Comparison of ENCODE assay signal across 21 cellular contexts in genomic region chr3:123980539-123980938, GRCh38. TPM values are rescaled to one million over a fixed set of nuclear protein-coding genes. Genes with fewer than 3 reads are reported as not detected.
DNase-seq lines count a peak whose midpoint lies in the region; ATAC-seq, FAIRE-seq and TF ChIP-seq lines count a peak whose summit lies in the region.
"Had no signal": no experiment of that assay in that cellular context is flagged by ENCODE, and none has a peak within 500 bp of the region (broad histone marks: within the 10 kb centered on the region; RNA-seq: fewer than 3 reads in every experiment).

No MANE protein-coding gene starts in this region.

- POLR2A ChIA-PET in A549 (lab: Yijun Ruan, JAX) = no interaction called here
- POLR2A ChIA-PET in PC-3 (lab: Charles Lee; ENCODE audit: unreplicated experiment) = no interaction called here
- POLR2A ChIA-PET in activated CD4-positive, alpha-beta T cell treated with anti-CD3 and anti-CD28 coated beads for 36 hours (lab: Charles Lee) = no interaction called here

- FAIRE-seq in A549 (lab: Jason Lieb, UNC) = no peak

- no peak for TF ChIP-seq EP300 in A549 (IDR thresholded peaks at IDR 0.05)

- no peak for TF ChIP-seq CTCF in A549 (IDR thresholded peaks at IDR 0.05)
- no peak for TF ChIP-seq CTCF in PC-3 (conservative IDR thresholded peaks at IDR 0.05; ENCODE audit: low read depth, low read length)
- no peak for TF ChIP-seq CTCF in endothelial cell (IDR thresholded peaks at IDR 0.05; ENCODE audit: unreplicated experiment)
- TF ChIP-seq CTCF in neural crest cell (conservative IDR thresholded peaks at IDR 0.05) = no peak
- TF ChIP-seq CTCF in osteocyte (IDR thresholded peaks at IDR 0.05) = no peak

- H2AFZ ChIP-seq in PC-3 (ENCODE audit: low read length) = peak overlapping the region; percentile 65

- H3K4me3 Mint-ChIP-seq in endothelial cell (ENCODE audit: unreplicated experiment) (peak overlapping the region; percentile 49), neural crest cell (peak overlapping the region; percentile 84), osteocyte (ENCODE audit: unreplicated experiment) (no peak overlapping the region)
- H3K4me3 Mint-ChIP-seq in activated CD4-positive, alpha-beta T cell treated with anti-CD3 and anti-CD28 coated beads for 36 hours = no peak overlapping the region
- H3K4me3 Mint-ChIP-seq: activated naive CD8-positive, alpha-beta T cell treated with anti-CD3 and anti-CD28 coated beads for 36 hours; stimulated activated naive CD8-positive, alpha-beta T cell treated with anti-CD3 and anti-CD28 coated beads, Interleukin-15, Interleukin-2, amounts not matched to agents 100 ng/mL and 50 ng/mL, for 24 hours had no signal

- H3F3A ChIP-seq in PC-3 (ENCODE audit: low read length, unreplicated experiment) = no peaks in the 10 kb centered on the region

- peaks cover 51% of the 10 kb centered on the region for H3K27me3 ChIP-seq in PC-3 (ENCODE audit: low read length)

- H3K36me3 Mint-ChIP-seq in endothelial cell (ENCODE audit: low read depth, unreplicated experiment) = no peaks in the 10 kb centered on the region
- no peaks in the 10 kb centered on the region for H3K36me3 Mint-ChIP-seq in neural crest cell (ENCODE audit: low read depth)
- H3K36me3 Mint-ChIP-seq in osteocyte (ENCODE audit: unreplicated experiment) = no peaks in the 10 kb centered on the region
- H3K36me3 Mint-ChIP-seq in activated CD4-positive, alpha-beta T cell treated with anti-CD3 and anti-CD28 coated beads for 36 hours (ENCODE audit: low read depth) = no peaks in the 10 kb centered on the region
- H3K36me3 Mint-ChIP-seq: activated naive CD8-positive, alpha-beta T cell treated with anti-CD3 and anti-CD28 coated beads for 36 hours had no signal

- H3K4me1 Mint-ChIP-seq in endothelial cell (ENCODE audit: unreplicated experiment) (no peaks in the 10 kb centered on the region), neural crest cell (peaks cover 27% of the 10 kb centered on the region), osteocyte (ENCODE audit: unreplicated experiment) (peaks cover 6% of the 10 kb centered on the region)
- peaks cover 4% of the 10 kb centered on the region for H3K4me1 Mint-ChIP-seq in activated CD4-positive, alpha-beta T cell treated with anti-CD3 and anti-CD28 coated beads for 36 hours
- H3K4me1 Mint-ChIP-seq: activated naive CD8-positive, alpha-beta T cell treated with anti-CD3 and anti-CD28 coated beads for 36 hours had no signal

- H3K27me3 Mint-ChIP-seq in endothelial cell (ENCODE audit: unreplicated experiment) (no peaks in the 10 kb centered on the region), neural crest cell (ENCODE audit: low read depth) (peaks cover 21% of the 10 kb centered on the region), osteocyte (ENCODE audit: unreplicated experiment) (peaks cover 54% of the 10 kb centered on the region)
- H3K27me3 Mint-ChIP-seq in activated CD4-positive, alpha-beta T cell treated with anti-CD3 and anti-CD28 coated beads for 36 hours = peaks cover 31% of the 10 kb centered on the region

- no peaks in the 10 kb centered on the region for H3K79me2 ChIP-seq in PC-3 (ENCODE audit: low read length)

- no peaks in the 10 kb centered on the region for H3K9me2 ChIP-seq in PC-3 (replicated peaks; ENCODE audit: low read length)

- H3K4me2 ChIP-seq in A549 (peak overlapping the region; percentile 85), PC-3 (ENCODE audit: low read length) (peak overlapping the region; percentile 77)

- DNase-seq in A549 (ENCODE audit: low read depth in 1 of 2, low spot score in 1 of 2) (no peak), PC-3 (no peak), endothelial cell (ENCODE audit: low spot score) (no peak), neural crest cell (ENCODE audit: low read depth, low spot score) (no peak), osteocyte (ENCODE audit: extremely low spot score, unreplicated experiment) (no peak), T1000 (lab: John Stamatoyannopoulos, UW) (no peak), NCI-H1417 treated with DMSO at 0.1 percent for 48 hours (lab: John Stamatoyannopoulos, UW) (no peak)
- DNase-seq in activated CD4-positive, alpha-beta T cell treated with anti-CD3 and anti-CD28 coated beads for 36 hours = no peak
- DNase-seq: activated CD4-positive, CD25-positive, alpha-beta regulatory T cell; DMS 273 treated with DMSO at 0.1 percent for 48 hours; GDM1; NCI-H1436 treated with DMSO at 0.1 percent for 48 hours had no signal

- no peak overlapping the region for H3K9ac ChIP-seq in PC-3 (ENCODE audit: low read length)

- H3K4me3 ChIP-seq in A549 = peak overlapping the region; percentile 46; the same call in 2 of the 3 replicates
- H3K4me3 ChIP-seq in PC-3 (ENCODE audit: low read length) = no peak overlapping the region; the same call in 1 of the 2 replicates

- H3K4me1 ChIP-seq in A549 (no peaks in the 10 kb centered on the region; the same call in 2 of the 3 replicates), PC-3 (ENCODE audit: insufficient read depth, low read length) (peaks cover 9% of the 10 kb centered on the region; the same call in 1 of the 2 replicates)

- ATAC-seq in A549 (no peak), PC-3 (no peak)
- no peak for ATAC-seq in activated CD4-positive, alpha-beta T cell treated with anti-CD3 and anti-CD28 coated beads for 36 hours

- intact Hi-C loops in PC-3 (cut with micrococcal nuclease) = loop anchor here (2.0 to 5.0 kb wide), 2 partner anchors 248 to 328 kb away; no protein-coding TSS in a partner anchor
- intact Hi-C loops in activated CD4-positive, alpha-beta T cell treated with anti-CD3 and anti-CD28 coated beads for 36 hours (cut with DNase I, micrococcal nuclease) = loop anchor here in 1 of 2 experiments (10.0 kb wide), 1 partner anchor 336 kb away; no protein-coding TSS in a partner anchor

- WGBS in A549 (ENCODE audit: missing lambda C conversion rate) = 45% methylated on average over 4 of the region's 4 CpGs

- H3K9me3 Mint-ChIP-seq in endothelial cell (ENCODE audit: unreplicated experiment) (no peaks in the 10 kb centered on the region), neural crest cell (peaks cover 2% of the 10 kb centered on the region), osteocyte (ENCODE audit: unreplicated experiment) (peaks cover 6% of the 10 kb centered on the region)
- no peaks in the 10 kb centered on the region for H3K9me3 Mint-ChIP-seq in activated CD4-positive, alpha-beta T cell treated with anti-CD3 and anti-CD28 coated beads for 36 hours (ENCODE audit: low read depth)
- H3K9me3 Mint-ChIP-seq: activated naive CD8-positive, alpha-beta T cell treated with anti-CD3 and anti-CD28 coated beads for 36 hours; stimulated activated naive CD8-positive, alpha-beta T cell treated with anti-CD3 and anti-CD28 coated beads, Interleukin-15, Interleukin-2, amounts not matched to agents 100 ng/mL and 50 ng/mL, for 24 hours had no signal

- no peak for TF ChIP-seq RAD21 in A549 (conservative IDR thresholded peaks at IDR 0.05 in 1 of 2, IDR thresholded peaks at IDR 0.05 in 1 of 2)

- no peak overlapping the region for H3K27ac Mint-ChIP-seq in endothelial cell (ENCODE audit: unreplicated experiment)
- H3K27ac Mint-ChIP-seq in neural crest cell (ENCODE audit: unreplicated experiment) = no peak overlapping the region
- H3K27ac Mint-ChIP-seq in osteocyte (ENCODE audit: unreplicated experiment) = no peak overlapping the region
- no peak overlapping the region for H3K27ac Mint-ChIP-seq in activated CD4-positive, alpha-beta T cell treated with anti-CD3 and anti-CD28 coated beads for 36 hours
- H3K27ac Mint-ChIP-seq: activated naive CD8-positive, alpha-beta T cell treated with anti-CD3 and anti-CD28 coated beads for 36 hours; stimulated activated naive CD8-positive, alpha-beta T cell treated with anti-CD3 and anti-CD28 coated beads, Interleukin-15, Interleukin-2, amounts not matched to agents 100 ng/mL and 50 ng/mL, for 24 hours had no signal

- BruUV-seq in PC-3 (replicated peaks; lab: Mats Ljungman, UMichigan) = no TSS peak

- CTCF ChIA-PET in A549 (lab: Yijun Ruan, JAX) (interaction anchor here (0.9 to 1.8 kb wide), 6 partner anchors 8 to 338 kb away, joined by 3 to 9 read pairs (median 4); no protein-coding TSS in a partner anchor), PC-3 (lab: Charles Lee) (interaction anchor here (1.3 kb wide), 1 partner anchor 328 kb away, joined by 4 read pairs; no protein-coding TSS in a partner anchor)
- CTCF ChIA-PET in activated CD4-positive, alpha-beta T cell treated with anti-CD3 and anti-CD28 coated beads for 36 hours (lab: Charles Lee) = interaction anchor here (0.5 to 1.3 kb wide), 5 partner anchors 10 to 205 kb away, joined by 3 to 4 read pairs (median 3); no protein-coding TSS in a partner anchor

- H3K27ac ChIP-seq in A549 (no peak overlapping the region), PC-3 (ENCODE audit: low read length) (no peak overlapping the region)

- H3K36me3 ChIP-seq in PC-3 (ENCODE audit: low read depth, low read length) = no peaks in the 10 kb centered on the region

- H3K9me3 ChIP-seq in A549 (peaks cover 18% of the 10 kb centered on the region), PC-3 (ENCODE audit: low read length) (no peaks in the 10 kb centered on the region)

- H4K20me1 ChIP-seq in PC-3 (ENCODE audit: low read length) = no peaks in the 10 kb centered on the region

- no peak for TF ChIP-seq POLR2A in A549 (IDR thresholded peaks at IDR 0.05; ENCODE audit: low read length)

RNA-seq across cellular contexts. Expression of gene ROPN1, which starts 11.4 kb away (rescaled TPM):
- not detected in 2 replicates for polyA plus RNA-seq in A549 (2011; rRNA removed)
- not detected in 2 replicates for polyA plus RNA-seq in A549 (2012; cell fraction: cytosol; rRNA removed)
- not detected in 2 replicates for polyA plus RNA-seq in A549 (2012; cell fraction: nucleus; rRNA removed)
- polyA plus RNA-seq in A549 (2017; fragmentation: RNase III; extraction: RNeasy Plus Mini Kit Qiagen cat#74134 plus additional on column Dnase treatment) = not detected in 3 replicates
- polyA minus RNA-seq in A549 (2011; rRNA and poly(A)+ RNA removed) = not detected in 2 replicates
- not detected in 2 replicates for total RNA-seq in PC-3 (2014; rRNA removed)
- not detected for total RNA-seq in endothelial cell (ENCODE audit: unreplicated experiment)
- total RNA-seq in neural crest cell = not detected in 2 replicates
- not detected in 2 replicates for total RNA-seq in osteocyte
- not detected for total RNA-seq in activated CD4-positive, alpha-beta T cell treated with anti-CD3 and anti-CD28 coated beads for 36 hours
- total RNA-seq: activated naive CD8-positive, alpha-beta T cell treated with anti-CD3 and anti-CD28 coated beads for 36 hours; bronchial epithelial cell; dermis blood vessel endothelial cell; epithelial cell of proximal tubule; H7; left lobe of liver; M059J; omental fat pad had no signal

RNA-seq across cellular contexts. Expression of gene CCDC14, which starts 19.5 kb away (rescaled TPM):
- polyA plus RNA-seq in A549 (2011; rRNA removed) (71.4 and 111 TPM in 2 replicates), A549 (2017; fragmentation: RNase III; extraction: RNeasy Plus Mini Kit Qiagen cat#74134 plus additional on column Dnase treatment) (28.8 to 31.7 TPM (median 29.3 TPM) in 3 replicates)
- 28.8 and 32.7 TPM in 2 replicates for polyA plus RNA-seq in A549 (2012; cell fraction: cytosol; rRNA removed)
- polyA plus RNA-seq in A549 (2012; cell fraction: nucleus; rRNA removed) = 101 and 102 TPM in 2 replicates
- 56.4 and 65.7 TPM in 2 replicates for polyA minus RNA-seq in A549 (2011; rRNA and poly(A)+ RNA removed)
- total RNA-seq in PC-3 (2014; rRNA removed) (40.9 and 62.6 TPM in 2 replicates), endothelial cell (ENCODE audit: unreplicated experiment) (44.5 TPM), neural crest cell (113 and 117 TPM in 2 replicates), osteocyte (29.2 and 31.1 TPM in 2 replicates)
- total RNA-seq in activated CD4-positive, alpha-beta T cell treated with anti-CD3 and anti-CD28 coated beads for 36 hours = 10 to 100 TPM; 35.4 to 52.4 TPM

RNA-seq across cellular contexts. Expression of gene KALRN, which starts 52.6 kb away (rescaled TPM):
- polyA plus RNA-seq in A549 (2011; rRNA removed) (2.2 and 2.9 TPM in 2 replicates), A549 (2017; fragmentation: RNase III; extraction: RNeasy Plus Mini Kit Qiagen cat#74134 plus additional on column Dnase treatment) (1.0 to 1.5 TPM (median 1.1 TPM) in 3 replicates)
- 1.2 and 1.5 TPM in 2 replicates for polyA plus RNA-seq in A549 (2012; cell fraction: cytosol; rRNA removed)
- polyA plus RNA-seq in A549 (2012; cell fraction: nucleus; rRNA removed) = 1.3 and 2.2 TPM in 2 replicates
- polyA minus RNA-seq in A549 (2011; rRNA and poly(A)+ RNA removed) = 6.4 and 7.5 TPM in 2 replicates
- total RNA-seq in PC-3 (2014; rRNA removed) (9.9 and 13.0 TPM in 2 replicates), endothelial cell (ENCODE audit: unreplicated experiment) (250 TPM), neural crest cell (40.5 and 45.4 TPM in 2 replicates), osteocyte (17.4 and 19.2 TPM in 2 replicates)
- total RNA-seq in activated CD4-positive, alpha-beta T cell treated with anti-CD3 and anti-CD28 coated beads for 36 hours = 1 to 10 TPM; 2.1 to 2.5 TPM

Comparison
In these comparisons a context has a peak if more than half of its experiments do, and no peak if none do; other contexts are left out.
1. H3K4me3 Mint-ChIP-seq: peak in endothelial cell (single experiment) and neural crest cell (single experiment); none in osteocyte (single experiment) and activated CD4-positive, alpha-beta T cell treated with anti-CD3 and anti-CD28 coated beads for 36 hours (single experiment).